Comparison of ENCODE assay signal across 17 cellular contexts in genomic region chr4:152591876-152592275, GRCh38. TPM values are rescaled to one million over a fixed set of nuclear protein-coding genes. Genes with fewer than 3 reads are reported as not detected.
DNase-seq lines count a peak whose midpoint lies in the region; ATAC-seq, FAIRE-seq and TF ChIP-seq lines count a peak whose summit lies in the region.
"Had no signal": no experiment of that assay in that cellular context is flagged by ENCODE, and none has a peak within 500 bp of the region (broad histone marks: within the 10 kb centered on the region; RNA-seq: fewer than 3 reads in every experiment).

No MANE protein-coding gene starts in this region.

- no peak for DNase-seq in activated CD8-positive, alpha-beta T cell treated with anti-CD3 and anti-CD28 coated beads for 36 hours
- DNase-seq in activated CD8-positive, alpha-beta T cell treated with anti-CD3 and anti-CD28 coated beads, Interleukin-2, amount 10 ng/mL, durations not matched to agents 7 days and 5 days, result no peak
- no peak for DNase-seq in mammary epithelial cell
- DNase-seq in keratinocyte (ENCODE audit: low read depth, low spot score), result no peak
- no peak for DNase-seq in NCI-H524 treated with DMSO at 0.1 percent for 48 hours (lab: John Stamatoyannopoulos, UW)
- DNase-seq in SJCRH30, result no peak
- no peak for DNase-seq in activated CD8-positive, alpha-beta memory T cell treated with anti-CD3 and anti-CD28 coated beads, Interleukin-2, amount 50 U/mL, for 48 hours
- DNase-seq: activated gamma-delta T cell, Kasumi-1, NCI-H1417 treated with DMSO at 0.1 percent for 48 hours had no signal

- FAIRE-seq in keratinocyte (lab: Jason Lieb, UNC), result no peak
- FAIRE-seq: A549, frontal cortex had no signal

- peaks cover 23% of the 10 kb centered on the region for H3K4me1 ChIP-seq in mammary epithelial cell (ENCODE audit: insufficient read depth, low read length)
- peaks cover 28% of the 10 kb centered on the region for H3K4me1 ChIP-seq in keratinocyte (ENCODE audit: control insufficient read depth, extremely low read depth, insufficient read depth, low read length)
- peaks cover 27% of the 10 kb centered on the region for H3K4me1 ChIP-seq in SJCRH30
- H3K4me1 ChIP-seq: A549 had no signal

- no peaks in the 10 kb centered on the region for H3K79me2 ChIP-seq in mammary epithelial cell (ENCODE audit: insufficient read depth, low read length)
- H3K79me2 ChIP-seq in keratinocyte (ENCODE audit: control insufficient read depth, insufficient read depth, low read length), result no peaks in the 10 kb centered on the region

- POLR2A ChIA-PET in activated CD8-positive, alpha-beta T cell treated with anti-CD3 and anti-CD28 coated beads for 36 hours (lab: Charles Lee), result no interaction called here
- POLR2A ChIA-PET in activated CD8-positive, alpha-beta T cell treated with anti-CD3 and anti-CD28 coated beads, Interleukin-2, amount 10 ng/mL, durations not matched to agents 7 days and 5 days (lab: Charles Lee), result interaction anchor here (1.6 kb wide), 1 partner anchor 56 kb away, joined by 5 read pairs; the partner anchor contains the start of gene FBXW7

- H3K27ac ChIP-seq in mammary epithelial cell (ENCODE audit: insufficient read depth, low read depth, low read length), result no peak overlapping the region
- no peak overlapping the region for H3K27ac ChIP-seq in keratinocyte (ENCODE audit: control insufficient read depth, insufficient read depth, low read length)
- no peak overlapping the region for H3K27ac ChIP-seq in SJCRH30
- H3K27ac ChIP-seq: A549 had no signal

- peak overlapping the region; percentile 68 for H3K4me2 ChIP-seq in mammary epithelial cell (ENCODE audit: insufficient read depth, low read depth, low read length)
- peak overlapping the region; percentile 75 for H3K4me2 ChIP-seq in keratinocyte (ENCODE audit: control insufficient read depth, extremely low read depth, insufficient read depth, low read depth, low read length)
- H3K4me2 ChIP-seq: A549 had no signal

- BruUV-seq in mammary epithelial cell (replicated peaks; lab: Mats Ljungman, UMichigan), result no TSS peak

- peak overlapping the region; percentile 84 for H2AFZ ChIP-seq in mammary epithelial cell (ENCODE audit: low read depth, low read length)
- H2AFZ ChIP-seq in keratinocyte (ENCODE audit: control insufficient read depth, low read length), result peak overlapping the region; percentile 57

- peaks cover 11% of the 10 kb centered on the region for H3K27me3 Mint-ChIP-seq in activated CD8-positive, alpha-beta T cell treated with anti-CD3 and anti-CD28 coated beads for 36 hours
- H3K27me3 Mint-ChIP-seq in activated CD8-positive, alpha-beta T cell treated with anti-CD3 and anti-CD28 coated beads, Interleukin-2, amount 10 ng/mL, durations not matched to agents 7 days and 5 days (ENCODE audit: low read depth), result peaks cover 28% of the 10 kb centered on the region
- H3K27me3 Mint-ChIP-seq in stimulated activated memory B cell treated with anti-CD40 and anti-IgM and Interleukin-4, amounts not matched to agents 10 μg/mL and 1 μg/mL and 100 μg/mL, for 72 hours, result peaks cover 11% of the 10 kb centered on the region

- no peak overlapping the region for H3K27ac Mint-ChIP-seq in activated CD8-positive, alpha-beta T cell treated with anti-CD3 and anti-CD28 coated beads for 36 hours
- H3K27ac Mint-ChIP-seq in activated CD8-positive, alpha-beta T cell treated with anti-CD3 and anti-CD28 coated beads, Interleukin-2, amount 10 ng/mL, durations not matched to agents 7 days and 5 days, result no peak overlapping the region
- H3K27ac Mint-ChIP-seq in stimulated activated memory B cell treated with anti-CD40 and anti-IgM and Interleukin-4, amounts not matched to agents 10 μg/mL and 1 μg/mL and 100 μg/mL, for 72 hours, result no peak overlapping the region
- H3K27ac Mint-ChIP-seq: natural killer cell treated with Interleukin-12 subunit alpha and Interleukin-12 subunit beta and Interleukin-15 and Interleukin-18, amount 100 ng/mL, for 72 hours; stimulated activated naive CD8-positive, alpha-beta T cell treated with anti-CD3 and anti-CD28 coated beads, Interleukin-15, amount 100 ng/mL, for 72 hours had no signal

- no peak for ATAC-seq in activated CD8-positive, alpha-beta T cell treated with anti-CD3 and anti-CD28 coated beads for 36 hours
- no peak for ATAC-seq in activated CD8-positive, alpha-beta T cell treated with anti-CD3 and anti-CD28 coated beads, Interleukin-2, amount 10 ng/mL, durations not matched to agents 7 days and 5 days
- ATAC-seq in stimulated activated memory B cell treated with anti-CD40 and anti-IgM and Interleukin-4, amounts not matched to agents 10 μg/mL and 1 μg/mL and 100 μg/mL, for 72 hours, result no peak
- ATAC-seq: A549 had no signal

- peaks cover 3% of the 10 kb centered on the region for H3K4me1 Mint-ChIP-seq in activated CD8-positive, alpha-beta T cell treated with anti-CD3 and anti-CD28 coated beads for 36 hours (ENCODE audit: low read depth)
- peaks cover 9% of the 10 kb centered on the region for H3K4me1 Mint-ChIP-seq in activated CD8-positive, alpha-beta T cell treated with anti-CD3 and anti-CD28 coated beads, Interleukin-2, amount 10 ng/mL, durations not matched to agents 7 days and 5 days (ENCODE audit: low read depth)
- H3K4me1 Mint-ChIP-seq in stimulated activated memory B cell treated with anti-CD40 and anti-IgM and Interleukin-4, amounts not matched to agents 10 μg/mL and 1 μg/mL and 100 μg/mL, for 72 hours, result peaks cover 21% of the 10 kb centered on the region

- H3K36me3 ChIP-seq in mammary epithelial cell (ENCODE audit: insufficient read depth, low read length), result no peaks in the 10 kb centered on the region
- H3K36me3 ChIP-seq in keratinocyte (ENCODE audit: control insufficient read depth in 2 of 2, extremely low read depth in 1 of 2, insufficient read depth in 2 of 2, low read length in 2 of 2), result no peaks in the 10 kb centered on the region
- H3K36me3 ChIP-seq in SJCRH30, result no peaks in the 10 kb centered on the region

- dilution Hi-C loops in mammary epithelial cell (cut with HindIII; ENCODE audit: low sequenced_read_pairs), result no loop called here
- dilution Hi-C loops in keratinocyte (cut with MboI; ENCODE audit: extremely low pct_ligation_motif_present, low sequenced_read_pairs), result no loop called here

- no peak for TF ChIP-seq CTCF in activated CD8-positive, alpha-beta T cell treated with anti-CD3 and anti-CD28 coated beads for 36 hours (IDR thresholded peaks at IDR 0.05)
- TF ChIP-seq CTCF in mammary epithelial cell (conservative IDR thresholded peaks at IDR 0.05 in 1 of 2, IDR thresholded peaks at IDR 0.05 in 1 of 2; ENCODE audit: extremely low read depth in 1 of 2, insufficient read depth in 1 of 2, low read depth in 1 of 2, low read length in 2 of 2), result no peak
- TF ChIP-seq CTCF in keratinocyte (optimal IDR thresholded peaks at IDR 0.05 in 1 of 3, IDR thresholded peaks at IDR 0.05 in 1 of 3, conservative IDR thresholded peaks at IDR 0.05 in 1 of 3; ENCODE audit: extremely low read depth in 1 of 3, insufficient read depth in 2 of 3, low read length in 3 of 3), result no peak

- CTCF ChIA-PET in activated CD8-positive, alpha-beta T cell treated with anti-CD3 and anti-CD28 coated beads for 36 hours (lab: Charles Lee), result interaction anchor here (0.9 to 1.2 kb wide), 2 partner anchors 19 to 144 kb away, joined by 3 read pairs; no protein-coding TSS in a partner anchor
- CTCF ChIA-PET in activated CD8-positive, alpha-beta T cell treated with anti-CD3 and anti-CD28 coated beads, Interleukin-2, amount 10 ng/mL, durations not matched to agents 7 days and 5 days (lab: Charles Lee), result interaction anchor here (1.2 kb wide), 1 partner anchor 91 kb away, joined by 8 read pairs; no protein-coding TSS in a partner anchor
- CTCF ChIA-PET in mammary epithelial cell (lab: Charles Lee; ENCODE audit: low non-redundant PET), result no interaction called here

- H3K9me3 Mint-ChIP-seq in activated CD8-positive, alpha-beta T cell treated with anti-CD3 and anti-CD28 coated beads for 36 hours, result no peaks in the 10 kb centered on the region
- H3K9me3 Mint-ChIP-seq in activated CD8-positive, alpha-beta T cell treated with anti-CD3 and anti-CD28 coated beads, Interleukin-2, amount 10 ng/mL, durations not matched to agents 7 days and 5 days (ENCODE audit: insufficient read depth), result no peaks in the 10 kb centered on the region
- no peaks in the 10 kb centered on the region for H3K9me3 Mint-ChIP-seq in stimulated activated memory B cell treated with anti-CD40 and anti-IgM and Interleukin-4, amounts not matched to agents 10 μg/mL and 1 μg/mL and 100 μg/mL, for 72 hours
- H3K9me3 Mint-ChIP-seq: natural killer cell treated with Interleukin-12 subunit alpha and Interleukin-12 subunit beta and Interleukin-15 and Interleukin-18, amount 100 ng/mL, for 72 hours had no signal

- no peaks in the 10 kb centered on the region for H3K9me3 ChIP-seq in mammary epithelial cell (replicated peaks; ENCODE audit: insufficient read depth, low read length)
- H3K9me3 ChIP-seq in keratinocyte (ENCODE audit: control insufficient read depth, low read depth, low read length), result no peaks in the 10 kb centered on the region
- H3K9me3 ChIP-seq in SJCRH30 (replicated peaks), result no peaks in the 10 kb centered on the region
- H3K9me3 ChIP-seq: A549 had no signal

- 57% methylated on average over 6 of the region's 6 CpGs for WGBS in mammary epithelial cell (ENCODE audit: low coverage, missing lambda C conversion rate)

- H3K36me3 Mint-ChIP-seq in activated CD8-positive, alpha-beta T cell treated with anti-CD3 and anti-CD28 coated beads for 36 hours (ENCODE audit: low read depth), result no peaks in the 10 kb centered on the region
- H3K36me3 Mint-ChIP-seq in activated CD8-positive, alpha-beta T cell treated with anti-CD3 and anti-CD28 coated beads, Interleukin-2, amount 10 ng/mL, durations not matched to agents 7 days and 5 days (ENCODE audit: low read depth), result no peaks in the 10 kb centered on the region
- H3K36me3 Mint-ChIP-seq in stimulated activated memory B cell treated with anti-CD40 and anti-IgM and Interleukin-4, amounts not matched to agents 10 μg/mL and 1 μg/mL and 100 μg/mL, for 72 hours, result no peaks in the 10 kb centered on the region
- H3K36me3 Mint-ChIP-seq: CD4-positive, CD25-positive, alpha-beta regulatory T cell; natural killer cell treated with Interleukin-12 subunit alpha and Interleukin-12 subunit beta and Interleukin-15 and Interleukin-18, amount 100 ng/mL, for 72 hours had no signal

- in situ Hi-C loops in mammary epithelial cell (cut with MboI; ENCODE audit: low sequenced_read_pairs in 2 of 2), result no loop called here

- intact Hi-C loops in activated CD8-positive, alpha-beta T cell treated with anti-CD3 and anti-CD28 coated beads for 36 hours (cut with micrococcal nuclease), result no loop called here
- intact Hi-C loops in mammary epithelial cell (cut with micrococcal nuclease), result loop anchor here (2.0 kb wide), 1 partner anchor 55 kb away; the partner anchor contains the start of gene FBXW7

- peak overlapping the region; percentile 33 for H3K4me3 Mint-ChIP-seq in activated CD8-positive, alpha-beta T cell treated with anti-CD3 and anti-CD28 coated beads for 36 hours
- H3K4me3 Mint-ChIP-seq in activated CD8-positive, alpha-beta T cell treated with anti-CD3 and anti-CD28 coated beads, Interleukin-2, amount 10 ng/mL, durations not matched to agents 7 days and 5 days, result no peak overlapping the region
- peak overlapping the region; percentile 62 for H3K4me3 Mint-ChIP-seq in stimulated activated memory B cell treated with anti-CD40 and anti-IgM and Interleukin-4, amounts not matched to agents 10 μg/mL and 1 μg/mL and 100 μg/mL, for 72 hours

- H4K20me1 ChIP-seq in mammary epithelial cell (ENCODE audit: insufficient read depth, low read length) (no peaks in the 10 kb centered on the region), keratinocyte (ENCODE audit: control insufficient read depth, extremely low read depth, insufficient read depth, low read length) (no peaks in the 10 kb centered on the region)

- no peaks in the 10 kb centered on the region for H3K9me1 ChIP-seq in keratinocyte (ENCODE audit: control insufficient read depth, extremely low read depth, insufficient read depth, low read length)

- H3K27me3 ChIP-seq in mammary epithelial cell (ENCODE audit: insufficient read depth, low read length), result no peaks in the 10 kb centered on the region
- H3K27me3 ChIP-seq in keratinocyte (ENCODE audit: control insufficient read depth, extremely low read depth, insufficient read depth, low read length), result no peaks in the 10 kb centered on the region
- H3K27me3 ChIP-seq in SJCRH30, result no peaks in the 10 kb centered on the region

- H3K9ac ChIP-seq in mammary epithelial cell (ENCODE audit: insufficient read depth, low read length), result no peak overlapping the region
- H3K9ac ChIP-seq in keratinocyte (ENCODE audit: control insufficient read depth, extremely low read depth, insufficient read depth, low read length), result peak overlapping the region; percentile 45

- H3K4me3 ChIP-seq in mammary epithelial cell (replicated peaks in 1 of 3; ENCODE audit: insufficient read depth in 1 of 3, low read depth in 2 of 3, low read length in 3 of 3) (peak overlapping the region in 1 of 3 experiments; percentile 25), keratinocyte (ENCODE audit: control insufficient read depth in 2 of 3, extremely low read depth in 1 of 3, insufficient read depth in 2 of 3, low read depth in 1 of 3, low read length in 3 of 3) (no peak overlapping the region), SJCRH30 (no peak overlapping the region)
- H3K4me3 ChIP-seq: A549, lung had no signal

RNA-seq across cellular contexts. Expression of gene FBXW7, which starts 56.0 kb away (rescaled TPM):
- 10 to 100 TPM; 32.6 to 35.1 TPM for total RNA-seq in activated CD8-positive, alpha-beta T cell treated with anti-CD3 and anti-CD28 coated beads for 36 hours
- 10 to 100 TPM; 50.6 to 56.9 TPM for total RNA-seq in activated CD8-positive, alpha-beta T cell treated with anti-CD3 and anti-CD28 coated beads, Interleukin-2, amount 10 ng/mL, durations not matched to agents 7 days and 5 days
- total RNA-seq in mammary epithelial cell, result 100 to 1,000 TPM in 1 of 2 donors, 10 to 100 TPM in 1; 42.7 to 109 TPM
- polyA plus RNA-seq in mammary epithelial cell (22.7 TPM), keratinocyte (27.0 to 39.6 TPM (median 35.4 TPM) in 3 replicates)
- polyA minus RNA-seq in mammary epithelial cell (70.8 TPM), keratinocyte (9.6 to 91.9 TPM (median 47.3 TPM) in 3 replicates)
- polyA plus RNA-seq in keratinocyte (2011; ENCODE audit: low read depth), result 185 TPM
- polyA plus RNA-seq in keratinocyte (2011; cell fraction: cytosol; rRNA removed), result 8.4 and 11.6 TPM in 2 replicates
- polyA plus RNA-seq in keratinocyte (2011; cell fraction: nucleus; rRNA removed), result 67.7 and 109 TPM in 2 replicates
- 20.9 and 57.8 TPM in 2 replicates for polyA plus RNA-seq in keratinocyte (2012; ENCODE audit: low replicate concordance)
- 20.5 TPM for polyA minus RNA-seq in keratinocyte (2011; cell fraction: cytosol; rRNA and poly(A)+ RNA removed)
- 52.7 and 81.0 TPM in 2 replicates for polyA minus RNA-seq in keratinocyte (2011; cell fraction: nucleus; rRNA and poly(A)+ RNA removed)
- 26.5 and 35.0 TPM in 2 replicates for total RNA-seq in SJCRH30 (2014; rRNA removed; shearing (Covaris generic))
